Comparison of ENCODE assay signal across 10 cellular contexts in the genomic region with DNA sequence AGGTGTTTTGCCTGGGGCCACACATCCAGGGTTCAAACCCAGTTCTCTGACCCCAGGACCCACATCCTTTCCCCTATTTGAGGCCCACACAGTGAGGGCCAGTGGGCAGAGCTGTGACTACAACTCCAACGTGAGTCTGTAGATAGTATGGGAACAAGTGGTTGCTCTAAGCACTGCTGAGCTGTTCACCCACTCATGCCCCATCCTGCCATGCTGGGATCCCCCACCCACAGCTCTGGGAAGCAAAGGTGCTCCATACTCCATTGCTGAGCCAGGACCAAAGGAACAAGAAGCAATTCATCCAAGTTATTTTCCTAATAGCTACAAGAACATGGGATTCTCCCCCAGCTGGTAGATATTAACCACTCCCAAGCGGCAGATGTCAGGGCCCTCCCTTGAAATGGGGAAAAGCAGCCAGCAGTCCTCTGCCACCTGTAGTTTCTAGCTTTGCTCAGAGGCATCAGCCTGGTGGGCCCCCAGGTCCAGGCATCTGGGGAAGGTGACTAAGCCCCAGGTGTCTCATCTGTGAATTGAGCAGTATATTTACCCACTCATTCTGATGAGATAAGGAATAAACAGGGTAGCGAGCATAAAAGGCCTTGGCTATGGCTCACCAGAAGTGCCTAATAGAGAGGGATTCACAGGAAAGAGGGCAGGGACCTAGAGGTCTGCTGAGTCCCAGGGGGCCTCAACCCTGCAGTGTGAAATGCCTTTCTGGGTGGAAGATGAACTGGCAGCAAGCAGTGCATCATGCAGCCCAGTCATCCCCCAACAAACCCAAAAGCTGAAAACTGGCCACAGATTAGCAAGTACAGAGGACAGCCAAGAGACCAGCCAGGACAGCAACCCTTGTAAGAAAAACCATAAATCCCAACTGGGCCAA. TPM values are rescaled to one million over a fixed set of nuclear protein-coding genes. Genes with fewer than 3 reads are reported as not detected.
DNase-seq lines count a peak whose midpoint lies in the region; ATAC-seq, FAIRE-seq and TF ChIP-seq lines count a peak whose summit lies in the region.
"Had no signal": no experiment of that assay in that cellular context is flagged by ENCODE, and none has a peak within 500 bp of the region (broad histone marks: within the 10 kb centered on the region; RNA-seq: fewer than 3 reads in every experiment).

No MANE protein-coding gene starts in this region.

- FAIRE-seq in GM12891 (lab: Jason Lieb, UNC), result peak; percentile 82
- FAIRE-seq: G401.6 had no signal

- H3K36me3 Mint-ChIP-seq in GM23338 (ENCODE audit: low read depth), result peaks cover 48% of the 10 kb centered on the region

- peak overlapping the region; percentile 83 for H2AFZ ChIP-seq in osteoblast (ENCODE audit: low read length)
- H2AFZ ChIP-seq in GM23338, result no peak overlapping the region

- H3F3A ChIP-seq in GM23338 (replicated peaks; ENCODE audit: low read depth), result no peaks in the 10 kb centered on the region

- H3K27me3 Mint-ChIP-seq in GM23338 (ENCODE audit: insufficient read depth, low read depth, poor library complexity), result peaks cover 7% of the 10 kb centered on the region

- no peak for TF ChIP-seq CTCF in osteoblast (IDR thresholded peaks at IDR 0.05; ENCODE audit: extremely low read depth, low read depth, low read length)
- no peak for TF ChIP-seq CTCF in GM23338 (conservative IDR thresholded peaks at IDR 0.05; ENCODE audit: low read depth in 2 of 2)

- H3K4me2 ChIP-seq in osteoblast (ENCODE audit: insufficient read depth, low read length) (no peak overlapping the region), GM23338 (no peak overlapping the region)

- no peak for TF ChIP-seq POLR2A in GM12891 (IDR thresholded peaks at IDR 0.05; ENCODE audit: low read depth, low read length)

- no peaks in the 10 kb centered on the region for H3K4me1 Mint-ChIP-seq in GM23338

- no peak overlapping the region for H3K4me3 ChIP-seq in osteoblast (ENCODE audit: insufficient read depth, low read length)
- H3K4me3 ChIP-seq in GM23338, result no peak overlapping the region

- no peaks in the 10 kb centered on the region for H3K9me3 ChIP-seq in osteoblast (ENCODE audit: low read depth, low read length)

- H3K79me2 ChIP-seq in osteoblast (ENCODE audit: insufficient read depth, low read length) (no peaks in the 10 kb centered on the region), GM23338 (replicated peaks; ENCODE audit: insufficient read depth) (no peaks in the 10 kb centered on the region)

- peak; percentile 16 for ATAC-seq in HG02885 (IDR thresholded peaks at IDR 0.05; ENCODE audit: poor library complexity, unreplicated experiment)
- ATAC-seq in HG03025 (IDR thresholded peaks at IDR 0.05; ENCODE audit: low FRiP score, unreplicated experiment), result no peak
- ATAC-seq in GM21825 (IDR thresholded peaks at IDR 0.05; ENCODE audit: unreplicated experiment), result no peak
- no peak for ATAC-seq in GM23338

- H3K36me3 ChIP-seq in osteoblast (ENCODE audit: insufficient read depth, low read length) (no peaks in the 10 kb centered on the region), GM23338 (ENCODE audit: insufficient read depth) (peaks cover 16% of the 10 kb centered on the region)

- H3K27ac ChIP-seq in cingulate gyrus (ENCODE audit: low read depth, low read length) (peak overlapping the region; percentile 2), osteoblast (ENCODE audit: low read depth, low read length) (peak overlapping the region; percentile 40), GM23338 (ENCODE audit: low read depth) (no peak overlapping the region)

- no peaks in the 10 kb centered on the region for H3K9me3 Mint-ChIP-seq in GM23338

- H3K27ac Mint-ChIP-seq in GM23338, result no peak overlapping the region

- H3K4me1 ChIP-seq in osteoblast (ENCODE audit: insufficient read depth, low read length) (peaks cover 15% of the 10 kb centered on the region), GM23338 (ENCODE audit: insufficient read depth) (no peaks in the 10 kb centered on the region)

- H4K20me1 ChIP-seq in osteoblast (ENCODE audit: insufficient read depth, low read length) (no peaks in the 10 kb centered on the region), GM23338 (replicated peaks; ENCODE audit: insufficient read depth) (no peaks in the 10 kb centered on the region)

- no peaks in the 10 kb centered on the region for H3K9me2 ChIP-seq in GM23338 (ENCODE audit: insufficient read depth)

- no peaks in the 10 kb centered on the region for H3K27me3 ChIP-seq in osteoblast (ENCODE audit: insufficient read depth, low read length)
- no peaks in the 10 kb centered on the region for H3K27me3 ChIP-seq in GM23338 (ENCODE audit: insufficient read depth)

- H3K4me3 Mint-ChIP-seq in GM23338, result no peak overlapping the region

- no peak for DNase-seq in GM12891 (ENCODE audit: insufficient read length, low spot score)
- DNase-seq in osteoblast (ENCODE audit: insufficient read length, low spot score, missing footprints), result no peak
- DNase-seq in occipital lobe (lab: John Stamatoyannopoulos, UW), result no peak
- DNase-seq in GM23338 (ENCODE audit: low spot score), result no peak
- DNase-seq: NCI-H526 treated with DMSO at 0.1 percent for 48 hours had no signal

TF ChIP-seq in GM12891, 5 proteins besides CTCF, POLR2A, EP300 and RAD21:
- no peak for TF ChIP-seq POU2F2 (IDR thresholded peaks at IDR 0.05; ENCODE audit: low read depth, low read length)
- no peak for TF ChIP-seq PAX5 (IDR thresholded peaks at IDR 0.05; ENCODE audit: insufficient read depth, low read length, severe bottlenecking)

TF ChIP-seq in GM23338, 12 proteins besides CTCF, POLR2A, EP300 and RAD21:
- TF ChIP-seq EZH2phosphoT487 (IDR thresholded peaks at IDR 0.05; ENCODE audit: unreplicated experiment) (no peak), STAT1 (IDR thresholded peaks at IDR 0.05; ENCODE audit: unreplicated experiment) (no peak), EZH2 (IDR thresholded peaks at IDR 0.05; ENCODE audit: low read depth, unreplicated experiment) (no peak), POLR2AphosphoS5 (IDR thresholded peaks at IDR 0.05; ENCODE audit: low read depth) (no peak), CREB1 (CRISPR knock-in tag; IDR thresholded peaks at IDR 0.05; ENCODE audit: low read depth) (no peak), ZNF331 (CRISPR knock-in tag; IDR thresholded peaks at IDR 0.05; ENCODE audit: low read depth) (no peak), ZNF114 (CRISPR knock-in tag; IDR thresholded peaks at IDR 0.05) (no peak)
- TF ChIP-seq, protein P1, sequence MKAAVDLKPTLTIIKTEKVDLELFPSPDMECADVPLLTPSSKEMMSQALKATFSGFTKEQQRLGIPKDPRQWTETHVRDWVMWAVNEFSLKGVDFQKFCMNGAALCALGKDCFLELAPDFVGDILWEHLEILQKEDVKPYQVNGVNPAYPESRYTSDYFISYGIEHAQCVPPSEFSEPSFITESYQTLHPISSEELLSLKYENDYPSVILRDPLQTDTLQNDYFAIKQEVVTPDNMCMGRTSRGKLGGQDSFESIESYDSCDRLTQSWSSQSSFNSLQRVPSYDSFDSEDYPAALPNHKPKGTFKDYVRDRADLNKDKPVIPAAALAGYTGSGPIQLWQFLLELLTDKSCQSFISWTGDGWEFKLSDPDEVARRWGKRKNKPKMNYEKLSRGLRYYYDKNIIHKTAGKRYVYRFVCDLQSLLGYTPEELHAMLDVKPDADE (IDR thresholded peaks at IDR 0.05), result no peak
- TF ChIP-seq, protein P2, sequence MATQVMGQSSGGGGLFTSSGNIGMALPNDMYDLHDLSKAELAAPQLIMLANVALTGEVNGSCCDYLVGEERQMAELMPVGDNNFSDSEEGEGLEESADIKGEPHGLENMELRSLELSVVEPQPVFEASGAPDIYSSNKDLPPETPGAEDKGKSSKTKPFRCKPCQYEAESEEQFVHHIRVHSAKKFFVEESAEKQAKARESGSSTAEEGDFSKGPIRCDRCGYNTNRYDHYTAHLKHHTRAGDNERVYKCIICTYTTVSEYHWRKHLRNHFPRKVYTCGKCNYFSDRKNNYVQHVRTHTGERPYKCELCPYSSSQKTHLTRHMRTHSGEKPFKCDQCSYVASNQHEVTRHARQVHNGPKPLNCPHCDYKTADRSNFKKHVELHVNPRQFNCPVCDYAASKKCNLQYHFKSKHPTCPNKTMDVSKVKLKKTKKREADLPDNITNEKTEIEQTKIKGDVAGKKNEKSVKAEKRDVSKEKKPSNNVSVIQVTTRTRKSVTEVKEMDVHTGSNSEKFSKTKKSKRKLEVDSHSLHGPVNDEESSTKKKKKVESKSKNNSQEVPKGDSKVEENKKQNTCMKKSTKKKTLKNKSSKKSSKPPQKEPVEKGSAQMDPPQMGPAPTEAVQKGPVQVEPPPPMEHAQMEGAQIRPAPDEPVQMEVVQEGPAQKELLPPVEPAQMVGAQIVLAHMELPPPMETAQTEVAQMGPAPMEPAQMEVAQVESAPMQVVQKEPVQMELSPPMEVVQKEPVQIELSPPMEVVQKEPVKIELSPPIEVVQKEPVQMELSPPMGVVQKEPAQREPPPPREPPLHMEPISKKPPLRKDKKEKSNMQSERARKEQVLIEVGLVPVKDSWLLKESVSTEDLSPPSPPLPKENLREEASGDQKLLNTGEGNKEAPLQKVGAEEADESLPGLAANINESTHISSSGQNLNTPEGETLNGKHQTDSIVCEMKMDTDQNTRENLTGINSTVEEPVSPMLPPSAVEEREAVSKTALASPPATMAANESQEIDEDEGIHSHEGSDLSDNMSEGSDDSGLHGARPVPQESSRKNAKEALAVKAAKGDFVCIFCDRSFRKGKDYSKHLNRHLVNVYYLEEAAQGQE (IDR thresholded peaks at IDR 0.05; ENCODE audit: unreplicated experiment), result no peak

RNA-seq across cellular contexts. Expression of a gene that starts 33.4 kb away (rescaled TPM):
- 10.3 TPM for polyA plus RNA-seq in GM12891 (2012; ENCODE audit: low read depth, missing spikeins)
- 1.8 and 3.2 TPM in 2 replicates for total RNA-seq in osteoblast
- total RNA-seq in occipital lobe, result 3.1 TPM
- total RNA-seq in GM23338 (2014; rRNA removed; shearing (Covaris generic)), result 26.7 and 33.0 TPM in 2 replicates
- 18.4 and 19.1 TPM in 2 replicates for polyA plus RNA-seq in GM23338 (2016; fragmentation: Nextera tagmentation; extraction: Ambion mirVana)
